8 cellular contexts compared by ENCODE assay signal in genomic region chr6:87700729-87701675, GRCh38. TPM values are rescaled to one million over a fixed set of nuclear protein-coding genes. Genes with fewer than 3 reads are reported as not detected.
DNase-seq lines count a peak whose midpoint lies in the region; ATAC-seq and TF ChIP-seq lines count a peak whose summit lies in the region.

No MANE protein-coding gene starts in this region.

- peak; percentile 24; the same call in 1 of the 2 replicates for TF ChIP-seq CTCF in OCI-LY3 (IDR thresholded peaks at IDR 0.05; ENCODE audit: low read depth, low read length)
- TF ChIP-seq CTCF in glutamatergic neuron (IDR thresholded peaks at IDR 0.05; ENCODE audit: partially characterized antibody, unreplicated experiment): no peak
- TF ChIP-seq CTCF in parathyroid adenoma (IDR thresholded peaks at IDR 0.05): no peak

- peak; percentile 0 for ATAC-seq in HG03520 (IDR thresholded peaks at IDR 0.05; ENCODE audit: unreplicated experiment)

- peaks cover 48% of the 10 kb centered on the region for H3K4me1 Mint-ChIP-seq in activated naive CD4-positive, alpha-beta T cell treated with anti-CD3 and anti-CD28 coated beads for 36 hours (ENCODE audit: low read depth)
- peaks cover 6% of the 10 kb centered on the region for H3K4me1 Mint-ChIP-seq in glutamatergic neuron (ENCODE audit: low read depth, unreplicated experiment)

- no peaks in the 10 kb centered on the region for H3K9me3 ChIP-seq in OCI-LY3 (ENCODE audit: insufficient read depth, low read length)
- no peaks in the 10 kb centered on the region for H3K9me3 ChIP-seq in parathyroid adenoma (ENCODE audit: control insufficient read depth, low read length)

- intact Hi-C loops in activated naive CD4-positive, alpha-beta T cell treated with anti-CD3 and anti-CD28 coated beads for 36 hours (cut with micrococcal nuclease): loop anchor here (2.0 kb wide), 2 partner anchors 18 to 56 kb away; no protein-coding TSS in a partner anchor

- peak in 3 of 4 experiments; percentile 13 to 41 (median 22) for DNase-seq in activated CD4-positive, CD25-positive, alpha-beta regulatory T cell (lab: John Stamatoyannopoulos, UW)
- DNase-seq in activated CD4-positive, CD25-positive, alpha-beta regulatory T cell treated with anti-CD3 and anti-CD28 coated beads, Interleukin-2, amount 50 U/mL, for 72 hours: no peak
- peak; percentile 62 for DNase-seq in activated naive CD4-positive, alpha-beta T cell treated with anti-CD3 and anti-CD28 coated beads for 36 hours
- DNase-seq in glutamatergic neuron (peak; percentile 48), foreskin melanocyte (no peak)

- H3K36me3 Mint-ChIP-seq in activated naive CD4-positive, alpha-beta T cell treated with anti-CD3 and anti-CD28 coated beads for 36 hours (ENCODE audit: low read depth): peaks cover 14% of the 10 kb centered on the region
- no peaks in the 10 kb centered on the region for H3K36me3 Mint-ChIP-seq in glutamatergic neuron (ENCODE audit: unreplicated experiment)

- H3K9me3 Mint-ChIP-seq in activated naive CD4-positive, alpha-beta T cell treated with anti-CD3 and anti-CD28 coated beads for 36 hours: no peaks in the 10 kb centered on the region
- H3K9me3 Mint-ChIP-seq in glutamatergic neuron (ENCODE audit: unreplicated experiment): peaks cover 20% of the 10 kb centered on the region

- no peaks in the 10 kb centered on the region for H3K27me3 Mint-ChIP-seq in activated naive CD4-positive, alpha-beta T cell treated with anti-CD3 and anti-CD28 coated beads for 36 hours (ENCODE audit: low read depth)
- peaks cover 12% of the 10 kb centered on the region for H3K27me3 Mint-ChIP-seq in glutamatergic neuron (ENCODE audit: unreplicated experiment)

- peaks cover 44% of the 10 kb centered on the region for H4K20me1 ChIP-seq in OCI-LY3 (ENCODE audit: insufficient read depth, low read length)

- H3K4me2 ChIP-seq in OCI-LY3 (ENCODE audit: low read length) (peak overlapping the region; percentile 93), parathyroid adenoma (ENCODE audit: low read length) (peak overlapping the region; percentile 84)

- H3K27ac ChIP-seq in OCI-LY3 (ENCODE audit: low read length): peak overlapping the region; percentile 99
- H3K27ac ChIP-seq in parathyroid adenoma: peak overlapping the region; percentile 90

- CTCF ChIA-PET in activated naive CD4-positive, alpha-beta T cell treated with anti-CD3 and anti-CD28 coated beads for 36 hours (lab: Charles Lee): interaction anchor here (0.6 kb wide), 1 partner anchor 34 kb away, joined by 5 read pairs; no protein-coding TSS in a partner anchor

- H3K9ac ChIP-seq in OCI-LY3 (ENCODE audit: low read length) (peak overlapping the region; percentile 97), parathyroid adenoma (peak overlapping the region; percentile 88)

- peak overlapping the region; percentile 89 for H3K27ac Mint-ChIP-seq in activated naive CD4-positive, alpha-beta T cell treated with anti-CD3 and anti-CD28 coated beads for 36 hours
- H3K27ac Mint-ChIP-seq in glutamatergic neuron (ENCODE audit: unreplicated experiment): peak overlapping the region; percentile 97

- no peak overlapping the region for H2AFZ ChIP-seq in OCI-LY3 (ENCODE audit: low read depth, low read length)
- peak overlapping the region; percentile 91 for H2AFZ ChIP-seq in parathyroid adenoma

- H3K4me3 ChIP-seq in OCI-LY3 (ENCODE audit: low read length): peak overlapping the region; percentile 96
- peak overlapping the region; percentile 72 for H3K4me3 ChIP-seq in parathyroid adenoma (ENCODE audit: low read depth, low read length)

- H3K79me2 ChIP-seq in OCI-LY3 (ENCODE audit: low read length) (peaks cover 61% of the 10 kb centered on the region), parathyroid adenoma (peaks cover 28% of the 10 kb centered on the region)

- peak overlapping the region; percentile 86 for H3K4me3 Mint-ChIP-seq in activated naive CD4-positive, alpha-beta T cell treated with anti-CD3 and anti-CD28 coated beads for 36 hours
- H3K4me3 Mint-ChIP-seq in glutamatergic neuron (ENCODE audit: unreplicated experiment): peak overlapping the region; percentile 94

- H3K27me3 ChIP-seq in OCI-LY3 (ENCODE audit: low read depth, low read length) (no peaks in the 10 kb centered on the region), parathyroid adenoma (ENCODE audit: control insufficient read depth, insufficient read depth, low read length) (no peaks in the 10 kb centered on the region)

- H3K4me1 ChIP-seq in OCI-LY3 (ENCODE audit: low read length) (peaks cover 46% of the 10 kb centered on the region), parathyroid adenoma (peaks cover 5% of the 10 kb centered on the region)

- H3K36me3 ChIP-seq in OCI-LY3 (replicated peaks; ENCODE audit: low read depth, low read length) (peaks cover 25% of the 10 kb centered on the region), parathyroid adenoma (ENCODE audit: control insufficient read depth, insufficient read depth, low read length) (no peaks in the 10 kb centered on the region)

RNA-seq across cellular contexts. Expression of gene AKIRIN2, which starts 1.0 kb away (rescaled TPM):
- 10 to 100 TPM; 47.6 to 49.8 TPM for total RNA-seq in activated naive CD4-positive, alpha-beta T cell treated with anti-CD3 and anti-CD28 coated beads for 36 hours
- 167 TPM for total RNA-seq in glutamatergic neuron (ENCODE audit: unreplicated experiment)

Comparison
In these comparisons a context has a peak if more than half of its experiments do, and no peak if none do; other contexts are left out.
1. DNase-seq: peak in activated CD4-positive, CD25-positive, alpha-beta regulatory T cell (3 of 4), activated naive CD4-positive, alpha-beta T cell treated with anti-CD3 and anti-CD28 coated beads for 36 hours (single experiment) and glutamatergic neuron (single experiment); none in activated CD4-positive, CD25-positive, alpha-beta regulatory T cell treated with anti-CD3 and anti-CD28 coated beads, Interleukin-2, amount 50 U/mL, for 72 hours (single experiment) and foreskin melanocyte (single experiment).